Comparison of ENCODE assay signal across 3 cellular contexts in the genomic region with DNA sequence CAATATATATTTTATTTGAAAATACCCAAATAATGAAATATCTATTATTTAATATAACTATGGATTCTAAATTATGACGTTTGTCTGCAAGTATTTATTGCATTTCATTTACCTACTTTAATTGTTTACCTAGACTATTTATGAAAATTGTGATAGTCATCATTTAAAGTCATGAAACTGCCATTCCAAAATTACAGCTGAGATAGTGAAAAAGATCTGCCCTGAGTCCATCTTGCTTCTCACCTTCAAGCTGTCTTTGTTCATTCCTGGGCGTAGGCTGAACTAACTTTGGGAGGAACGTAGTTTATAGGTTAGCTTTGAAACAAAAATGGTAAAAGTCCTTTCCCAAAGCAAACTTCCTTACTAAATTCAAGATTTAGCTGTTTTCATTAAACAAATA.
TF ChIP-seq lines count a peak whose summit lies in the region.

No MANE protein-coding gene starts in this region.

TF ChIP-seq in A549, 52 proteins besides CTCF, POLR2A, EP300 and RAD21:
- TF ChIP-seq, protein P1, sequence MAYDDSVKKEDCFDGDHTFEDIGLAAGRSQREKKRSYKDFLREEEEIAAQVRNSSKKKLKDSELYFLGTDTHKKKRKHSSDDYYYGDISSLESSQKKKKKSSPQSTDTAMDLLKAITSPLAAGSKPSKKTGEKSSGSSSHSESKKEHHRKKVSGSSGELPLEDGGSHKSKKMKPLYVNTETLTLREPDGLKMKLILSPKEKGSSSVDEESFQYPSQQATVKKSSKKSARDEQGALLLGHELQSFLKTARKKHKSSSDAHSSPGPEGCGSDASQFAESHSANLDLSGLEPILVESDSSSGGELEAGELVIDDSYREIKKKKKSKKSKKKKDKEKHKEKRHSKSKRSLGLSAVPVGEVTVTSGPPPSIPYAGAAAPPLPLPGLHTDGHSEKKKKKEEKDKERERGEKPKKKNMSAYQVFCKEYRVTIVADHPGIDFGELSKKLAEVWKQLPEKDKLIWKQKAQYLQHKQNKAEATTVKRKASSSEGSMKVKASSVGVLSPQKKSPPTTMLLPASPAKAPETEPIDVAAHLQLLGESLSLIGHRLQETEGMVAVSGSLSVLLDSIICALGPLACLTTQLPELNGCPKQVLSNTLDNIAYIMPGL (CRISPR knock-in tag; IDR thresholded peaks at IDR 0.05; ENCODE audit: borderline replicate concordance), result no peak
- TF ChIP-seq MAX (IDR thresholded peaks at IDR 0.05) (no peak), MAFK (IDR thresholded peaks at IDR 0.05; ENCODE audit: partially characterized antibody) (peak; percentile 39)

TF ChIP-seq in IMR-90, 13 proteins besides CTCF, POLR2A, EP300 and RAD21:
- TF ChIP-seq MAFK (IDR thresholded peaks at IDR 0.05; ENCODE audit: low read depth, low read length) (0 out of 2 replicates have a peak, but pooled peaks have one; percentile 24), NFE2L2 (IDR thresholded peaks at IDR 0.05; ENCODE audit: low read depth, low read length) (no peak), CEBPB (IDR thresholded peaks at IDR 0.05; ENCODE audit: low read depth, low read length) (no peak)

TF ChIP-seq in K562, 482 proteins besides CTCF, POLR2A, EP300 and RAD21:
- TF ChIP-seq MAFG (tag; conservative IDR thresholded peaks at IDR 0.05) (0 out of 2 replicates have a peak, but pooled peaks have one; percentile 15), C11orf30 (IDR thresholded peaks at IDR 0.05; ENCODE audit: low read depth) (peak; percentile 50), PURB (CRISPR knock-in tag; IDR thresholded peaks at IDR 0.05; ENCODE audit: low read depth) (no peak), MAFF (IDR thresholded peaks at IDR 0.05; ENCODE audit: low read length) (peak; percentile 17; the same call in 1 of the 2 replicates), ZNF316 (IDR thresholded peaks at IDR 0.05) (peak; percentile 87), HES1 (IDR thresholded peaks at IDR 0.05; ENCODE audit: low read depth) (no peak)
- TF ChIP-seq, protein P2, sequence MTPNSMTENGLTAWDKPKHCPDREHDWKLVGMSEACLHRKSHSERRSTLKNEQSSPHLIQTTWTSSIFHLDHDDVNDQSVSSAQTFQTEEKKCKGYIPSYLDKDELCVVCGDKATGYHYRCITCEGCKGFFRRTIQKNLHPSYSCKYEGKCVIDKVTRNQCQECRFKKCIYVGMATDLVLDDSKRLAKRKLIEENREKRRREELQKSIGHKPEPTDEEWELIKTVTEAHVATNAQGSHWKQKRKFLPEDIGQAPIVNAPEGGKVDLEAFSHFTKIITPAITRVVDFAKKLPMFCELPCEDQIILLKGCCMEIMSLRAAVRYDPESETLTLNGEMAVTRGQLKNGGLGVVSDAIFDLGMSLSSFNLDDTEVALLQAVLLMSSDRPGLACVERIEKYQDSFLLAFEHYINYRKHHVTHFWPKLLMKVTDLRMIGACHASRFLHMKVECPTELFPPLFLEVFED (CRISPR knock-in tag; conservative IDR thresholded peaks at IDR 0.05), result no peak
